In genomic region chr19:45362291-45362690, GRCh38 we compare ENCODE assay signal across 21 cellular contexts. TPM values are rescaled to one million over a fixed set of nuclear protein-coding genes. Genes with fewer than 3 reads are reported as not detected.
DNase-seq lines count a peak whose midpoint lies in the region; ATAC-seq, FAIRE-seq and TF ChIP-seq lines count a peak whose summit lies in the region.
"Had no signal": no experiment of that assay in that cellular context is flagged by ENCODE, and none has a peak within 500 bp of the region (broad histone marks: within the 10 kb centered on the region; RNA-seq: fewer than 3 reads in every experiment).

No MANE protein-coding gene starts in this region.

- peaks cover 49% of the 10 kb centered on the region for H3K36me3 Mint-ChIP-seq in endodermal cell (ENCODE audit: low read depth)
- H3K36me3 Mint-ChIP-seq in stimulated activated effector memory CD8-positive, alpha-beta T cell treated with anti-CD3 and anti-CD28 coated beads, Interleukin-12 subunit alpha, Interleukin-12 subunit beta, amount 100 ng/mL, for 72 hours: peaks cover 26% of the 10 kb centered on the region

- H3K27ac Mint-ChIP-seq in endodermal cell: peak overlapping the region; percentile 52
- H3K27ac Mint-ChIP-seq in stimulated activated effector memory CD8-positive, alpha-beta T cell treated with anti-CD3 and anti-CD28 coated beads, Interleukin-12 subunit alpha, Interleukin-12 subunit beta, amount 100 ng/mL, for 72 hours: peak overlapping the region; percentile 32

- no peak overlapping the region for H3K4me2 ChIP-seq in HepG2 (ENCODE audit: low read depth, low read length)

- TF ChIP-seq CTCF in HepG2 (CRISPR knock-in tag; IDR thresholded peaks at IDR 0.05) (no peak), right lobe of liver (IDR thresholded peaks at IDR 0.05) (no peak), endodermal cell (conservative IDR thresholded peaks at IDR 0.05) (no peak)

- no peaks in the 10 kb centered on the region for H3K27me3 Mint-ChIP-seq in endodermal cell (ENCODE audit: insufficient read depth)
- H3K27me3 Mint-ChIP-seq: CD8-positive, alpha-beta memory T cell had no signal

- H3K27me3 ChIP-seq in HepG2 (ENCODE audit: control insufficient read depth in 1 of 2, insufficient read depth in 2 of 2, low read length in 2 of 2) (no peaks in the 10 kb centered on the region), right lobe of liver (no peaks in the 10 kb centered on the region), endodermal cell (ENCODE audit: control insufficient read depth, insufficient read depth, low read length, poor library complexity, severe bottlenecking) (no peaks in the 10 kb centered on the region)
- H3K27me3 ChIP-seq: SJSA1 had no signal

- FAIRE-seq in HepG2 (lab: Jason Lieb, UNC): no peak

- CTCF ChIA-PET in HepG2 (lab: Yijun Ruan, JAX; ENCODE audit: low intra/inter-chr PET ratio, low total read pairs): no interaction called here

- no peaks in the 10 kb centered on the region for H3K4me1 ChIP-seq in HepG2 (ENCODE audit: insufficient read depth, low read length)
- H3K4me1 ChIP-seq in right lobe of liver: no peaks in the 10 kb centered on the region
- H3K4me1 ChIP-seq in endodermal cell (ENCODE audit: control insufficient read depth, insufficient read depth, low read length): no peaks in the 10 kb centered on the region
- H3K4me1 ChIP-seq: SJSA1 had no signal

- H3K27ac ChIP-seq in HepG2 (ENCODE audit: extremely low read length, insufficient read depth, low read length) (no peak overlapping the region), right lobe of liver (no peak overlapping the region), endodermal cell (ENCODE audit: low read depth, low read length) (no peak overlapping the region)
- H3K27ac ChIP-seq: C4-2B, SJSA1 had no signal

- no peaks in the 10 kb centered on the region for H3K79me2 ChIP-seq in HepG2 (ENCODE audit: insufficient read depth, low read length)

- no peak overlapping the region for H3K4me3 ChIP-seq in HepG2 (replicated peaks in 1 of 3; ENCODE audit: insufficient read depth in 1 of 3, low read depth in 2 of 3, low read length in 3 of 3)
- no peak overlapping the region for H3K4me3 ChIP-seq in right lobe of liver
- H3K4me3 ChIP-seq in endodermal cell (ENCODE audit: low read length): no peak overlapping the region
- H3K4me3 ChIP-seq: SJSA1 had no signal

- WGBS in HepG2 (ENCODE audit: low lambda C conversion rate): 96% methylated on average over 14 of the region's 16 CpGs
- WGBS in right lobe of liver (ENCODE audit: insufficient coverage, low coverage, low lambda C conversion rate, missing lambda C conversion rate): 82% methylated on average over 9 of the region's 16 CpGs
- WGBS in endodermal cell (ENCODE audit: insufficient coverage in 1 of 2, insufficient read length in 1 of 2), 2 experiments: 89 to 91% methylated on average over 13 to 16 of the region's 16 CpGs

- TF ChIP-seq EP300 in HepG2 (IDR thresholded peaks at IDR 0.05; ENCODE audit: low read depth in 2 of 2, low read length in 2 of 2) (no peak), HepG2 (CRISPR knock-in tag; IDR thresholded peaks at IDR 0.05; ENCODE audit: borderline replicate concordance) (no peak)

- H2AFZ ChIP-seq in HepG2 (ENCODE audit: low read length): no peak overlapping the region

- POLR2A ChIA-PET in HepG2 (lab: Yijun Ruan, JAX): no interaction called here

- intact Hi-C loops in HepG2 (cut with micrococcal nuclease; ENCODE audit: unreplicated experiment): no loop called here
- intact Hi-C loops in right lobe of liver (cut with DNase I): no loop called here

- BruUV-seq in HepG2 (replicated peaks; lab: Mats Ljungman, UMichigan): no TSS peak

- no peak overlapping the region for H3K4me3 Mint-ChIP-seq in endodermal cell
- H3K4me3 Mint-ChIP-seq in stimulated activated effector memory CD8-positive, alpha-beta T cell treated with anti-CD3 and anti-CD28 coated beads, Interleukin-12 subunit alpha, Interleukin-12 subunit beta, amount 100 ng/mL, for 72 hours: no peak overlapping the region
- H3K4me3 Mint-ChIP-seq: CD8-positive, alpha-beta memory T cell had no signal

- TF ChIP-seq POLR2A in HepG2 (IDR thresholded peaks at IDR 0.05; ENCODE audit: insufficient read depth in 1 of 2, low read depth in 2 of 2, low read length in 2 of 2) (no peak), right lobe of liver (IDR thresholded peaks at IDR 0.05) (no peak)

- TF ChIP-seq RAD21 in HepG2 (CRISPR knock-in tag; IDR thresholded peaks at IDR 0.05): no peak

- no peak for ATAC-seq in HepG2
- no peak for ATAC-seq in right lobe of liver
- no peak for ATAC-seq in stimulated activated effector memory CD8-positive, alpha-beta T cell treated with anti-CD3 and anti-CD28 coated beads, Interleukin-12 subunit alpha, Interleukin-12 subunit beta, amount 100 ng/mL, for 72 hours
- ATAC-seq in HG02588 (IDR thresholded peaks at IDR 0.05; ENCODE audit: unreplicated experiment): no peak
- ATAC-seq: Panc1 had no signal

- H3K36me3 ChIP-seq in HepG2 (replicated peaks in 1 of 2; ENCODE audit: control insufficient read depth in 1 of 2, insufficient read depth in 2 of 2, low read length in 2 of 2) (peaks cover 15 to 33% of the 10 kb centered on the region in 2 experiments), right lobe of liver (peaks cover 0 to 13% (median 0%) of the 10 kb centered on the region in 4 donors), endodermal cell (ENCODE audit: control insufficient read depth, insufficient read depth, low read length) (peaks cover 49% of the 10 kb centered on the region)

- H3K9me3 ChIP-seq in HepG2 (ENCODE audit: low read length) (no peaks in the 10 kb centered on the region), right lobe of liver (no peaks in the 10 kb centered on the region), endodermal cell (ENCODE audit: control insufficient read depth, low read length) (no peaks in the 10 kb centered on the region)
- H3K9me3 ChIP-seq: SJSA1 had no signal

- in situ Hi-C loops in HepG2 (cut with HindIII; ENCODE audit: extremely low pct_ligation_motif_present, low pct_unique_long_range_greater_than_20kb): no loop called here

- H4K20me1 ChIP-seq in HepG2 (ENCODE audit: insufficient read depth, low read length): 0 out of 2 replicates have a peak, but pooled peaks cover 3% of the 10 kb centered on the region

- H3K4me1 Mint-ChIP-seq in endodermal cell: no peaks in the 10 kb centered on the region
- H3K4me1 Mint-ChIP-seq in stimulated activated effector memory CD8-positive, alpha-beta T cell treated with anti-CD3 and anti-CD28 coated beads, Interleukin-12 subunit alpha, Interleukin-12 subunit beta, amount 100 ng/mL, for 72 hours: no peaks in the 10 kb centered on the region
- H3K4me1 Mint-ChIP-seq: CD8-positive, alpha-beta memory T cell had no signal

- DNase-seq in HepG2 (ENCODE audit: low spot score): no peak
- DNase-seq in right lobe of liver: no peak
- DNase-seq in endodermal cell: no peak
- no peak for DNase-seq in stimulated activated effector memory CD8-positive, alpha-beta T cell treated with anti-CD3 and anti-CD28 coated beads, Interleukin-12 subunit alpha, Interleukin-12 subunit beta, amount 100 ng/mL, for 72 hours (ENCODE audit: low spot score in 2 of 2)
- no peak for DNase-seq in stimulated activated CD8-positive, alpha-beta memory T cell treated with anti-CD3 and anti-CD28 coated beads, Interleukin-4, amount 100 ng/mL, for 48 hours
- DNase-seq: Calu3; CD8-positive, alpha-beta memory T cell; DMS153; GOT3; KG1; NCI-H1092 treated with DMSO at 0.1 percent for 48 hours; NCI-H1436 treated with DMSO at 0.1 percent for 48 hours; NCI-H1930; NCI-H2227 treated with DMSO at 0.1 percent for 48 hours; NCI-H510A; NCI-H748 treated with DMSO at 0.1 percent for 48 hours had no signal

- H3K9ac ChIP-seq in HepG2 (ENCODE audit: insufficient read depth, low read depth, low read length) (no peak overlapping the region), endodermal cell (ENCODE audit: extremely low read depth, low read length, poor library complexity, severe bottlenecking) (no peak overlapping the region)

- H3K9me3 Mint-ChIP-seq in endodermal cell: no peaks in the 10 kb centered on the region
- no peaks in the 10 kb centered on the region for H3K9me3 Mint-ChIP-seq in stimulated activated effector memory CD8-positive, alpha-beta T cell treated with anti-CD3 and anti-CD28 coated beads, Interleukin-12 subunit alpha, Interleukin-12 subunit beta, amount 100 ng/mL, for 72 hours
- H3K9me3 Mint-ChIP-seq: CD8-positive, alpha-beta memory T cell had no signal

RNA-seq across cellular contexts. Expression of gene ERCC2, which starts 8.1 kb away (rescaled TPM):
- total RNA-seq in HepG2 (2016; rRNA removed; fragmentation: Illumina TruSeq; extraction: Trizol): 20.5 and 25.4 TPM in 2 replicates
- 4.8 and 6.0 TPM in 2 replicates for total RNA-seq in HepG2 (2016; cell fraction: cytosol; rRNA removed; fragmentation: Illumina TruSeq; extraction: Trizol; ENCODE audit: low read depth)
- 17.4 and 24.0 TPM in 2 replicates for total RNA-seq in HepG2 (2016; cell fraction: insoluble cytoplasmic fraction; rRNA removed; fragmentation: Illumina TruSeq; extraction: Trizol)
- 10.7 and 11.8 TPM in 2 replicates for total RNA-seq in HepG2 (2016; cell fraction: membrane; rRNA removed; fragmentation: Illumina TruSeq; extraction: Trizol)
- 18.4 and 26.1 TPM in 2 replicates for total RNA-seq in HepG2 (2016; cell fraction: nucleus; rRNA removed; fragmentation: Illumina TruSeq; extraction: Trizol)
- 49.2 and 63.4 TPM in 2 replicates for polyA plus RNA-seq in HepG2 (2011; rRNA removed)
- polyA plus RNA-seq in HepG2 (2011; cell fraction: cytosol; rRNA removed): 18.2 and 21.9 TPM in 2 replicates
- polyA plus RNA-seq in HepG2 (2011; cell fraction: nucleus; rRNA removed): 186 and 287 TPM in 2 replicates
- polyA plus RNA-seq in HepG2 (2012): 34.7 and 38.8 TPM in 2 replicates
- polyA plus RNA-seq in HepG2 (2016; cell fraction: cytosol; fragmentation: Illumina TruSeq; extraction: Trizol; ENCODE audit: low read depth): 6.0 and 6.6 TPM in 2 replicates
- polyA plus RNA-seq in HepG2 (2016; cell fraction: insoluble cytoplasmic fraction; fragmentation: Illumina TruSeq; extraction: Trizol; ENCODE audit: low read depth): 21.0 and 26.5 TPM in 2 replicates
- polyA plus RNA-seq in HepG2 (2016; cell fraction: membrane; fragmentation: Illumina TruSeq; extraction: Trizol; ENCODE audit: low read depth): 12.1 and 13.4 TPM in 2 replicates
- 89.8 and 93.0 TPM in 2 replicates for polyA plus RNA-seq in HepG2 (2016; cell fraction: nucleus; fragmentation: Illumina TruSeq; extraction: Trizol; ENCODE audit: insufficient read depth, low read depth)
- 22.0 and 75.7 TPM in 2 replicates for polyA minus RNA-seq in HepG2 (2011; rRNA and poly(A)+ RNA removed; ENCODE audit: low replicate concordance)
- 19.7 and 20.4 TPM in 2 replicates for polyA minus RNA-seq in HepG2 (2011; cell fraction: cytosol; rRNA and poly(A)+ RNA removed)
- polyA minus RNA-seq in HepG2 (2011; cell fraction: nucleus; rRNA and poly(A)+ RNA removed): 28.0 and 29.0 TPM in 2 replicates
- 10 to 100 TPM in 5 of 6 experiments, 1 to 10 TPM in 1; 9.8 to 13.7 (median 11.3) TPM for total RNA-seq in right lobe of liver
- total RNA-seq in endodermal cell: 100 to 1,000 TPM in 1 of 2 donors, 10 to 100 TPM in 1; 87.9 to 105 TPM
- 62.3 TPM for polyA plus RNA-seq in endodermal cell (2013, experiment 1 of 2)
- polyA plus RNA-seq in endodermal cell (2013, experiment 2 of 2): 51.6 TPM

RNA-seq across cellular contexts. Expression of gene KLC3, which starts 21.7 kb away (rescaled TPM):
- not detected in 2 replicates for total RNA-seq in HepG2 (2016; rRNA removed; fragmentation: Illumina TruSeq; extraction: Trizol)
- not detected in 2 replicates for total RNA-seq in HepG2 (2016; cell fraction: cytosol; rRNA removed; fragmentation: Illumina TruSeq; extraction: Trizol; ENCODE audit: low read depth)
- total RNA-seq in HepG2 (2016; cell fraction: insoluble cytoplasmic fraction; rRNA removed; fragmentation: Illumina TruSeq; extraction: Trizol): not detected in 2 replicates
- total RNA-seq in HepG2 (2016; cell fraction: membrane; rRNA removed; fragmentation: Illumina TruSeq; extraction: Trizol): not detected in 2 replicates
- total RNA-seq in HepG2 (2016; cell fraction: nucleus; rRNA removed; fragmentation: Illumina TruSeq; extraction: Trizol): not detected in 2 replicates
- 0.13 and 0.26 TPM in 2 replicates for polyA plus RNA-seq in HepG2 (2011; rRNA removed)
- polyA plus RNA-seq in HepG2 (2011; cell fraction: cytosol; rRNA removed): 0.09 and 0.20 TPM in 2 replicates
- polyA plus RNA-seq in HepG2 (2011; cell fraction: nucleus; rRNA removed): 0.37 and 0.40 TPM in 2 replicates
- polyA plus RNA-seq in HepG2 (2012): 0.15 TPM in 1 of 2 replicates, not detected in the other
- not detected in 2 replicates for polyA plus RNA-seq in HepG2 (2016; cell fraction: cytosol; fragmentation: Illumina TruSeq; extraction: Trizol; ENCODE audit: low read depth)
- not detected in 2 replicates for polyA plus RNA-seq in HepG2 (2016; cell fraction: insoluble cytoplasmic fraction; fragmentation: Illumina TruSeq; extraction: Trizol; ENCODE audit: low read depth)
- not detected in 2 replicates for polyA plus RNA-seq in HepG2 (2016; cell fraction: membrane; fragmentation: Illumina TruSeq; extraction: Trizol; ENCODE audit: low read depth)
- polyA plus RNA-seq in HepG2 (2016; cell fraction: nucleus; fragmentation: Illumina TruSeq; extraction: Trizol; ENCODE audit: insufficient read depth, low read depth): not detected in 2 replicates
- 0.46 TPM in 1 of 2 replicates, not detected in the other for polyA minus RNA-seq in HepG2 (2011; rRNA and poly(A)+ RNA removed; ENCODE audit: low replicate concordance)
- not detected in 2 replicates for polyA minus RNA-seq in HepG2 (2011; cell fraction: cytosol; rRNA and poly(A)+ RNA removed)
- polyA minus RNA-seq in HepG2 (2011; cell fraction: nucleus; rRNA and poly(A)+ RNA removed): not detected in 2 replicates
- total RNA-seq in right lobe of liver: under 1 TPM in 2 of 6 experiments, not detected in 4; 0.22 to 0.26 TPM
- 1 to 10 TPM; 3.6 to 4.8 TPM for total RNA-seq in endodermal cell
- 0.39 TPM for polyA plus RNA-seq in endodermal cell (2013, experiment 1 of 2)
- 0.62 TPM for polyA plus RNA-seq in endodermal cell (2013, experiment 2 of 2)
- total RNA-seq: A172; CD8-positive, alpha-beta memory T cell had no signal
- polyA plus RNA-seq: CD8-positive, alpha-beta memory T cell had no signal

RNA-seq across cellular contexts. Expression of gene CKM, which starts 39.6 kb away (rescaled TPM):
- 0.27 and 0.80 TPM in 2 replicates for total RNA-seq in HepG2 (2016; rRNA removed; fragmentation: Illumina TruSeq; extraction: Trizol)
- total RNA-seq in HepG2 (2016; cell fraction: cytosol; rRNA removed; fragmentation: Illumina TruSeq; extraction: Trizol; ENCODE audit: low read depth): 0.30 TPM in 1 of 2 replicates, not detected in the other
- total RNA-seq in HepG2 (2016; cell fraction: insoluble cytoplasmic fraction; rRNA removed; fragmentation: Illumina TruSeq; extraction: Trizol): 0.25 and 0.58 TPM in 2 replicates
- total RNA-seq in HepG2 (2016; cell fraction: membrane; rRNA removed; fragmentation: Illumina TruSeq; extraction: Trizol): 0.28 TPM in 2 replicates
- total RNA-seq in HepG2 (2016; cell fraction: nucleus; rRNA removed; fragmentation: Illumina TruSeq; extraction: Trizol): not detected in 2 replicates
- 0.54 and 0.59 TPM in 2 replicates for polyA plus RNA-seq in HepG2 (2011; rRNA removed)
- 0.85 and 1.2 TPM in 2 replicates for polyA plus RNA-seq in HepG2 (2011; cell fraction: cytosol; rRNA removed)
- polyA plus RNA-seq in HepG2 (2011; cell fraction: nucleus; rRNA removed): 0.69 and 0.71 TPM in 2 replicates
- 1.1 and 1.2 TPM in 2 replicates for polyA plus RNA-seq in HepG2 (2012)
- 0.33 TPM in 2 replicates for polyA plus RNA-seq in HepG2 (2016; cell fraction: cytosol; fragmentation: Illumina TruSeq; extraction: Trizol; ENCODE audit: low read depth)
- 0.42 and 0.59 TPM in 2 replicates for polyA plus RNA-seq in HepG2 (2016; cell fraction: insoluble cytoplasmic fraction; fragmentation: Illumina TruSeq; extraction: Trizol; ENCODE audit: low read depth)
- 0.19 and 0.22 TPM in 2 replicates for polyA plus RNA-seq in HepG2 (2016; cell fraction: membrane; fragmentation: Illumina TruSeq; extraction: Trizol; ENCODE audit: low read depth)
- polyA plus RNA-seq in HepG2 (2016; cell fraction: nucleus; fragmentation: Illumina TruSeq; extraction: Trizol; ENCODE audit: insufficient read depth, low read depth): 0.38 and 0.65 TPM in 2 replicates
- 0.16 TPM in 1 of 2 replicates, not detected in the other for polyA minus RNA-seq in HepG2 (2011; rRNA and poly(A)+ RNA removed; ENCODE audit: low replicate concordance)
- 0.49 TPM in 1 of 2 replicates, not detected in the other for polyA minus RNA-seq in HepG2 (2011; cell fraction: cytosol; rRNA and poly(A)+ RNA removed)
- polyA minus RNA-seq in HepG2 (2011; cell fraction: nucleus; rRNA and poly(A)+ RNA removed): 0.26 TPM in 1 of 2 replicates, not detected in the other
- 10 to 100 TPM in 1 of 6 experiments, 1 to 10 TPM in 2, under 1 TPM in 2, not detected in 1; 0.42 to 25.6 (median 1.1) TPM for total RNA-seq in right lobe of liver
- total RNA-seq in endodermal cell: 1 to 10 TPM; 2.7 to 3.7 TPM
- polyA plus RNA-seq in endodermal cell (2013, experiment 1 of 2): 0.89 TPM
- 0.70 TPM for polyA plus RNA-seq in endodermal cell (2013, experiment 2 of 2)
- total RNA-seq: A172; Calu3; CD8-positive, alpha-beta memory T cell; SJSA1 had no signal

RNA-seq across cellular contexts. Expression of gene PPP1R13L, which starts 42.6 kb away (rescaled TPM):
- total RNA-seq in HepG2 (2016; rRNA removed; fragmentation: Illumina TruSeq; extraction: Trizol) (1.3 and 1.6 TPM in 2 replicates), right lobe of liver (10 to 100 TPM in 4 of 6 experiments, 1 to 10 TPM in 2; 6.9 to 22.9 (median 14.6) TPM), endodermal cell (10 to 100 TPM; 17.9 to 26.4 TPM)
- 1.1 TPM in 2 replicates for total RNA-seq in HepG2 (2016; cell fraction: cytosol; rRNA removed; fragmentation: Illumina TruSeq; extraction: Trizol; ENCODE audit: low read depth)
- total RNA-seq in HepG2 (2016; cell fraction: insoluble cytoplasmic fraction; rRNA removed; fragmentation: Illumina TruSeq; extraction: Trizol): 1.5 and 1.9 TPM in 2 replicates
- total RNA-seq in HepG2 (2016; cell fraction: membrane; rRNA removed; fragmentation: Illumina TruSeq; extraction: Trizol): 2.2 and 2.4 TPM in 2 replicates
- 3.1 and 3.3 TPM in 2 replicates for total RNA-seq in HepG2 (2016; cell fraction: nucleus; rRNA removed; fragmentation: Illumina TruSeq; extraction: Trizol)
- polyA plus RNA-seq in HepG2 (2011; rRNA removed): 6.6 and 8.8 TPM in 2 replicates
- polyA plus RNA-seq in HepG2 (2011; cell fraction: cytosol; rRNA removed): 3.8 and 5.5 TPM in 2 replicates
- polyA plus RNA-seq in HepG2 (2011; cell fraction: nucleus; rRNA removed): 38.9 and 47.2 TPM in 2 replicates
- 18.0 and 19.6 TPM in 2 replicates for polyA plus RNA-seq in HepG2 (2012)
- 0.78 and 1.1 TPM in 2 replicates for polyA plus RNA-seq in HepG2 (2016; cell fraction: cytosol; fragmentation: Illumina TruSeq; extraction: Trizol; ENCODE audit: low read depth)
- polyA plus RNA-seq in HepG2 (2016; cell fraction: insoluble cytoplasmic fraction; fragmentation: Illumina TruSeq; extraction: Trizol; ENCODE audit: low read depth): 3.8 and 3.9 TPM in 2 replicates
- 1.6 and 1.9 TPM in 2 replicates for polyA plus RNA-seq in HepG2 (2016; cell fraction: membrane; fragmentation: Illumina TruSeq; extraction: Trizol; ENCODE audit: low read depth)
- polyA plus RNA-seq in HepG2 (2016; cell fraction: nucleus; fragmentation: Illumina TruSeq; extraction: Trizol; ENCODE audit: insufficient read depth, low read depth): 8.3 and 10.5 TPM in 2 replicates
- 6.9 and 17.3 TPM in 2 replicates for polyA minus RNA-seq in HepG2 (2011; rRNA and poly(A)+ RNA removed; ENCODE audit: low replicate concordance)
- polyA minus RNA-seq in HepG2 (2011; cell fraction: cytosol; rRNA and poly(A)+ RNA removed): 13.4 and 14.9 TPM in 2 replicates
- 8.0 and 9.2 TPM in 2 replicates for polyA minus RNA-seq in HepG2 (2011; cell fraction: nucleus; rRNA and poly(A)+ RNA removed)
- polyA plus RNA-seq in endodermal cell (2013, experiment 1 of 2): 21.8 TPM
- polyA plus RNA-seq in endodermal cell (2013, experiment 2 of 2): 16.7 TPM

RNA-seq across cellular contexts. Expression of gene POLR1G, which starts 44.2 kb away (rescaled TPM):
- 20.8 and 23.3 TPM in 2 replicates for total RNA-seq in HepG2 (2016; rRNA removed; fragmentation: Illumina TruSeq; extraction: Trizol)
- total RNA-seq in HepG2 (2016; cell fraction: cytosol; rRNA removed; fragmentation: Illumina TruSeq; extraction: Trizol; ENCODE audit: low read depth): 2.6 TPM in 2 replicates
- total RNA-seq in HepG2 (2016; cell fraction: insoluble cytoplasmic fraction; rRNA removed; fragmentation: Illumina TruSeq; extraction: Trizol): 19.8 and 20.1 TPM in 2 replicates
- 7.7 and 8.2 TPM in 2 replicates for total RNA-seq in HepG2 (2016; cell fraction: membrane; rRNA removed; fragmentation: Illumina TruSeq; extraction: Trizol)
- total RNA-seq in HepG2 (2016; cell fraction: nucleus; rRNA removed; fragmentation: Illumina TruSeq; extraction: Trizol): 9.2 and 11.6 TPM in 2 replicates
- polyA plus RNA-seq in HepG2 (2011; rRNA removed): 3.5 and 4.3 TPM in 2 replicates
- 2.5 and 3.4 TPM in 2 replicates for polyA plus RNA-seq in HepG2 (2011; cell fraction: cytosol; rRNA removed)
- polyA plus RNA-seq in HepG2 (2011; cell fraction: nucleus; rRNA removed): 2.3 and 2.6 TPM in 2 replicates
- 3.3 and 3.7 TPM in 2 replicates for polyA plus RNA-seq in HepG2 (2012)
- 1.6 and 1.7 TPM in 2 replicates for polyA plus RNA-seq in HepG2 (2016; cell fraction: cytosol; fragmentation: Illumina TruSeq; extraction: Trizol; ENCODE audit: low read depth)
- polyA plus RNA-seq in HepG2 (2016; cell fraction: insoluble cytoplasmic fraction; fragmentation: Illumina TruSeq; extraction: Trizol; ENCODE audit: low read depth): 21.9 and 22.7 TPM in 2 replicates
- polyA plus RNA-seq in HepG2 (2016; cell fraction: membrane; fragmentation: Illumina TruSeq; extraction: Trizol; ENCODE audit: low read depth): 5.1 and 5.5 TPM in 2 replicates
- polyA plus RNA-seq in HepG2 (2016; cell fraction: nucleus; fragmentation: Illumina TruSeq; extraction: Trizol; ENCODE audit: insufficient read depth, low read depth): 16.0 and 16.6 TPM in 2 replicates
- polyA minus RNA-seq in HepG2 (2011; rRNA and poly(A)+ RNA removed; ENCODE audit: low replicate concordance): 4.8 and 9.0 TPM in 2 replicates
- 4.7 and 6.7 TPM in 2 replicates for polyA minus RNA-seq in HepG2 (2011; cell fraction: cytosol; rRNA and poly(A)+ RNA removed)
- polyA minus RNA-seq in HepG2 (2011; cell fraction: nucleus; rRNA and poly(A)+ RNA removed): 1.7 and 1.9 TPM in 2 replicates
- total RNA-seq in right lobe of liver: 1 to 10 TPM; 1.3 to 4.5 (median 3.2) TPM
- total RNA-seq in endodermal cell: 10 to 100 TPM; 13.2 to 16.0 TPM
- 6.8 TPM for polyA plus RNA-seq in endodermal cell (2013, experiment 1 of 2)
- polyA plus RNA-seq in endodermal cell (2013, experiment 2 of 2): 6.2 TPM
